In genomic region chr11:128628343-128628673, GRCh38 we compare ENCODE assay signal across 10 cellular contexts. TPM values are rescaled to one million over a fixed set of nuclear protein-coding genes. Genes with fewer than 3 reads are reported as not detected.
A peak's percentile ranks its signal among the peaks of the same experiment; 100 is the strongest.
DNase-seq lines count a peak whose midpoint lies in the region; ATAC-seq and FAIRE-seq lines count a peak whose summit lies in the region.
"Had no signal": no experiment of that assay in that cellular context is flagged by ENCODE, and none has a peak within 500 bp of the region (broad histone marks: within the 10 kb centered on the region; RNA-seq: fewer than 3 reads in every experiment).

No MANE protein-coding gene starts in this region.

- ATAC-seq in activated T-cell treated with anti-CD3 and anti-CD28 coated beads, Interleukin-2, amount 50 U/mL, for 4 hours = peak; percentile 13 to 20
- ATAC-seq in HG02938 (IDR thresholded peaks at IDR 0.05; ENCODE audit: unreplicated experiment) = peak; percentile 17
- no peak for ATAC-seq in activated CD8-positive, alpha-beta T cell treated with anti-CD3 and anti-CD28 coated beads, Interleukin-2, amount 10 ng/mL, durations not matched to agents 7 days and 5 days
- ATAC-seq: foreskin keratinocyte had no signal

- peak overlapping the region; percentile 67 for H3K27ac ChIP-seq in thymus (ENCODE audit: low read depth)
- H3K27ac ChIP-seq: foreskin keratinocyte had no signal

- peaks cover 74% of the 10 kb centered on the region for H3K4me1 ChIP-seq in thymus (ENCODE audit: control insufficient read depth, insufficient read depth, low read length)
- H3K4me1 ChIP-seq: foreskin keratinocyte had no signal

- no peak for DNase-seq in activated T-cell treated with anti-CD3 and anti-CD28 coated beads, Interleukin-2, amount 50 U/mL, for 4 hours
- no peak for DNase-seq in activated T-cell treated with anti-CD3 and anti-CD28 coated beads, Interleukin-2, amount 50 U/mL, for 1 hour
- no peak for DNase-seq in activated CD8-positive, alpha-beta T cell treated with anti-CD3 and anti-CD28 coated beads, Interleukin-2, amount 10 ng/mL, durations not matched to agents 7 days and 5 days
- DNase-seq in GM19239 (ENCODE audit: insufficient read length, low spot score) (no peak), NCI-H2196 treated with DMSO at 0.1 percent for 48 hours (lab: John Stamatoyannopoulos, UW; ENCODE audit: unreplicated experiment) (no peak), NAMALWA (ENCODE audit: low spot score) (no peak)
- DNase-seq: foreskin keratinocyte had no signal

- peaks cover 90% of the 10 kb centered on the region for H3K4me1 Mint-ChIP-seq in activated T-cell treated with anti-CD3 and anti-CD28 coated beads, Interleukin-2, amount 50 U/mL, for 4 hours (ENCODE audit: low read depth)
- peaks cover 88% of the 10 kb centered on the region for H3K4me1 Mint-ChIP-seq in activated CD8-positive, alpha-beta T cell treated with anti-CD3 and anti-CD28 coated beads, Interleukin-2, amount 10 ng/mL, durations not matched to agents 7 days and 5 days (ENCODE audit: low read depth)

- 88% methylated on average over 5 of the region's 5 CpGs for WGBS in thymus

- H3K4me3 Mint-ChIP-seq in activated T-cell treated with anti-CD3 and anti-CD28 coated beads, Interleukin-2, amount 50 U/mL, for 4 hours = peak overlapping the region; percentile 44
- H3K4me3 Mint-ChIP-seq in activated CD8-positive, alpha-beta T cell treated with anti-CD3 and anti-CD28 coated beads, Interleukin-2, amount 10 ng/mL, durations not matched to agents 7 days and 5 days = peak overlapping the region; percentile 60
- H3K4me3 Mint-ChIP-seq: GM23338 had no signal

- no peaks in the 10 kb centered on the region for H3K36me3 Mint-ChIP-seq in activated T-cell treated with anti-CD3 and anti-CD28 coated beads, Interleukin-2, amount 50 U/mL, for 4 hours (ENCODE audit: insufficient read depth)
- peaks cover 7% of the 10 kb centered on the region for H3K36me3 Mint-ChIP-seq in activated CD8-positive, alpha-beta T cell treated with anti-CD3 and anti-CD28 coated beads, Interleukin-2, amount 10 ng/mL, durations not matched to agents 7 days and 5 days (ENCODE audit: low read depth)

- CTCF ChIA-PET in activated CD8-positive, alpha-beta T cell treated with anti-CD3 and anti-CD28 coated beads, Interleukin-2, amount 10 ng/mL, durations not matched to agents 7 days and 5 days (lab: Charles Lee) = interaction anchor here (0.6 to 7.7 kb wide), 25 partner anchors 10 to 596 kb away, joined by 3 to 247 read pairs (median 9); no protein-coding TSS in a partner anchor

- H3K4me3 ChIP-seq in thymus (ENCODE audit: low read length) = no peak overlapping the region
- H3K4me3 ChIP-seq: GM23338 had no signal

- FAIRE-seq in GM19239 (lab: Jason Lieb, UNC) = no peak

- POLR2A ChIA-PET in activated CD8-positive, alpha-beta T cell treated with anti-CD3 and anti-CD28 coated beads, Interleukin-2, amount 10 ng/mL, durations not matched to agents 7 days and 5 days (lab: Charles Lee) = interaction anchor here (0.6 to 17.9 kb wide), 17 partner anchors 10 to 589 kb away, joined by 3 to 565 read pairs (median 5); no protein-coding TSS in a partner anchor

- peak overlapping the region; percentile 84 for H3K27ac Mint-ChIP-seq in activated CD8-positive, alpha-beta T cell treated with anti-CD3 and anti-CD28 coated beads, Interleukin-2, amount 10 ng/mL, durations not matched to agents 7 days and 5 days
- H3K27ac Mint-ChIP-seq: GM23338 had no signal

- no peaks in the 10 kb centered on the region for H3K9me3 ChIP-seq in thymus (ENCODE audit: control insufficient read depth)

- no peaks in the 10 kb centered on the region for H3K27me3 Mint-ChIP-seq in activated T-cell treated with anti-CD3 and anti-CD28 coated beads, Interleukin-2, amount 50 U/mL, for 4 hours (ENCODE audit: low read depth)
- H3K27me3 Mint-ChIP-seq in activated CD8-positive, alpha-beta T cell treated with anti-CD3 and anti-CD28 coated beads, Interleukin-2, amount 10 ng/mL, durations not matched to agents 7 days and 5 days (ENCODE audit: low read depth) = no peaks in the 10 kb centered on the region

- H3K36me3 ChIP-seq in thymus (ENCODE audit: control insufficient read depth, insufficient read depth) = no peaks in the 10 kb centered on the region

- H3K9me3 Mint-ChIP-seq in activated T-cell treated with anti-CD3 and anti-CD28 coated beads, Interleukin-2, amount 50 U/mL, for 4 hours = no peaks in the 10 kb centered on the region
- no peaks in the 10 kb centered on the region for H3K9me3 Mint-ChIP-seq in activated CD8-positive, alpha-beta T cell treated with anti-CD3 and anti-CD28 coated beads, Interleukin-2, amount 10 ng/mL, durations not matched to agents 7 days and 5 days (ENCODE audit: insufficient read depth)
- H3K9me3 Mint-ChIP-seq: GM23338 had no signal

- no peaks in the 10 kb centered on the region for H3K27me3 ChIP-seq in thymus (ENCODE audit: control insufficient read depth, insufficient read depth)
- H3K27me3 ChIP-seq: foreskin keratinocyte had no signal

RNA-seq across cellular contexts. Expression of gene ETS1, which starts 41.0 kb away (rescaled TPM):
- 100 to 1,000 TPM; 246 to 299 (median 258) TPM for total RNA-seq in activated T-cell treated with anti-CD3 and anti-CD28 coated beads, Interleukin-2, amount 50 U/mL, for 4 hours
- total RNA-seq in activated CD8-positive, alpha-beta T cell treated with anti-CD3 and anti-CD28 coated beads, Interleukin-2, amount 10 ng/mL, durations not matched to agents 7 days and 5 days = 100 to 1,000 TPM; 456 to 467 TPM
- polyA plus RNA-seq in thymus = 223 TPM
